In the genomic region with DNA sequence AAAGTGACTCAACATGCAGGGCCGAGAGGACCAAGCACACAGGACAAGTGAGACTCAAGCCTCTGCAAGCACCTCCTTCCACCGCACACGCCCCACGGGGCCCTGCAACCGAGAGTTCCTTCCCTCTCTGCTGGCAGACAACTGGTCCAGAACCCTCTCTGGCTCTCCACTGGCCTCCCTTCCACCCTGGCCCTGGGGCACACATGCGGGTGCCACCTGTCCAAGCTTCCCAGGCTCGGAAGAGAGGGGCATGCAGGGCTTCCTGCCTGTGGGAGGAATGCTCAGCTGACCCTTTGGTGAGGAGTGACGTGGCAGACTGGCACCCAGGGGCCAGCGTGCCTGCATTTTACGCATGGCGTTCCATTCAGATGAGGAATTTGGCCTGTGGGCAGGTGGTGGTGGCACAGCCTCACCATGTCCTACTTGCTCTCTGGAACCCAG, we compare ENCODE assay signal across 16 cellular contexts. TPM values are rescaled to one million over a fixed set of nuclear protein-coding genes. Genes with fewer than 3 reads are reported as not detected.
DNase-seq lines count a peak whose midpoint lies in the region; ATAC-seq, FAIRE-seq and TF ChIP-seq lines count a peak whose summit lies in the region.
"Had no signal": no experiment of that assay in that cellular context is flagged by ENCODE, and none has a peak within 500 bp of the region (broad histone marks: within the 10 kb centered on the region; RNA-seq: fewer than 3 reads in every experiment).

No MANE protein-coding gene starts in this region.

- WGBS in heart left ventricle, 4 donors: 61 to 76% (median 70%) methylated on average over 10 to 11 of the region's 11 CpGs
- WGBS in K562 (ENCODE audit: insufficient coverage, low coverage, missing lambda C conversion rate): 67% methylated on average over 6 of the region's 11 CpGs

- peaks cover 20% of the 10 kb centered on the region for H3K36me3 Mint-ChIP-seq in type B pancreatic cell

- H3K27ac ChIP-seq in heart left ventricle (peak overlapping the region in 6 of 12 donors; percentile 29 to 71 (median 41)), K562 (ENCODE audit: extremely low read depth, low read depth, low read length) (no peak overlapping the region)
- H3K27ac ChIP-seq: upper lobe of right lung had no signal

- POLR2A ChIA-PET in K562 (lab: Yijun Ruan, JAX): interaction anchor here (0.6 to 1.9 kb wide), 3 partner anchors 8 to 11 kb away, joined by 3 to 6 read pairs (median 4); no protein-coding TSS in a partner anchor

- no peak for TF ChIP-seq RAD21 in K562 (CRISPR knock-in tag; conservative IDR thresholded peaks at IDR 0.05 in 1 of 2, IDR thresholded peaks at IDR 0.05 in 1 of 2)

- TF ChIP-seq EP300 in K562 (IDR thresholded peaks at IDR 0.05; ENCODE audit: low read length): no peak

- H3K9me1 ChIP-seq in K562 (ENCODE audit: control insufficient read depth, insufficient read depth, low read length): peaks cover 5% of the 10 kb centered on the region

- in situ Hi-C loops in K562 (cut with MboI): no loop called here

- H2AFZ ChIP-seq in K562 (ENCODE audit: low read depth, low read length): no peak overlapping the region

- no peaks in the 10 kb centered on the region for H4K20me1 ChIP-seq in K562 (replicated peaks; ENCODE audit: control insufficient read depth, insufficient read depth, low read length)

- ATAC-seq in heart left ventricle (peak; percentile 23 to 80 (median 35)), K562 (no peak), GM18505 (IDR thresholded peaks at IDR 0.05; ENCODE audit: unreplicated experiment) (no peak)
- ATAC-seq: upper lobe of right lung had no signal

- no peak overlapping the region for H3K4me2 ChIP-seq in K562 (ENCODE audit: insufficient read depth, low read length)

- H3K79me2 ChIP-seq in K562 (ENCODE audit: control insufficient read depth, insufficient read depth, low read length): no peaks in the 10 kb centered on the region

- no peak for FAIRE-seq in K562 (lab: Jason Lieb, UNC)
- FAIRE-seq: GM12891 had no signal

- CTCF ChIA-PET in K562 (lab: Yijun Ruan, JAX; ENCODE audit: low intra/inter-chr PET ratio): no interaction called here

- H3K36me3 ChIP-seq in heart left ventricle (peaks cover 7 to 100% (median 90%) of the 10 kb centered on the region in 9 donors), K562 (ENCODE audit: control insufficient read depth, insufficient read depth, low read length) (peaks cover 63% of the 10 kb centered on the region; the same call in 2 of the 3 replicates)

- H3K4me1 ChIP-seq in heart left ventricle (peaks cover 0 to 24% (median 3%) of the 10 kb centered on the region in 12 donors), K562 (replicated peaks in 1 of 2; ENCODE audit: control insufficient read depth in 2 of 2, insufficient read depth in 2 of 2, low read length in 2 of 2) (peaks cover 0 to 3% of the 10 kb centered on the region in 2 experiments; a peak in 1 of 5 replicates)

- H3K4me3 ChIP-seq in heart left ventricle (no peak overlapping the region), K562 (no peak overlapping the region)
- H3K4me3 ChIP-seq: upper lobe of right lung had no signal

- H3K9me3 Mint-ChIP-seq in type B pancreatic cell: no peaks in the 10 kb centered on the region
- H3K9me3 Mint-ChIP-seq: activated CD4-positive, alpha-beta memory T cell treated with anti-CD3 and anti-CD28 coated beads for 36 hours; CD8-positive, alpha-beta memory T cell had no signal

- peaks cover 4% of the 10 kb centered on the region for H3K27me3 Mint-ChIP-seq in type B pancreatic cell
- H3K27me3 Mint-ChIP-seq: activated CD4-positive, alpha-beta memory T cell treated with anti-CD3 and anti-CD28 coated beads for 36 hours; CD8-positive, alpha-beta memory T cell had no signal

- H3K4me1 Mint-ChIP-seq in type B pancreatic cell (ENCODE audit: unreplicated experiment): no peaks in the 10 kb centered on the region

- intact Hi-C loops in heart left ventricle (cut with DNase I): loop anchor here in 2 of 10 donors (10.0 kb wide), 2 partner anchors 48 to 378 kb away; partner anchors contain the start of genes NEK8 (in 1 of the 2) and TLCD1 (in 1 of the 2)
- intact Hi-C loops in cardiac septum (cut with DNase I): no loop called here
- intact Hi-C loops in K562 (cut with micrococcal nuclease): no loop called here

- peak overlapping the region; percentile 30 for H3K27ac Mint-ChIP-seq in type B pancreatic cell
- H3K27ac Mint-ChIP-seq: activated CD4-positive, alpha-beta memory T cell treated with anti-CD3 and anti-CD28 coated beads for 36 hours had no signal

- H3K9ac ChIP-seq in K562 (ENCODE audit: insufficient read depth in 1 of 2, low read depth in 2 of 2, low read length in 2 of 2): peak overlapping the region in 1 of 2 experiments; percentile 50; a peak in 1 of 4 replicates

- no TSS peak for BruUV-seq in K562 (replicated peaks; lab: Mats Ljungman, UMichigan)

- DNase-seq in heart left ventricle (peak in 1 of 5 donors; percentile 57), cardiac septum (ENCODE audit: low spot score) (no peak), K562 (ENCODE audit: extremely low read depth in 1 of 4, low spot score in 3 of 4) (no peak), kidney tubule cell (ENCODE audit: low spot score) (peak; percentile 85), type B pancreatic cell (ENCODE audit: extremely low spot score, unreplicated experiment) (no peak), LoVo (ENCODE audit: low spot score) (no peak), amniotic stem cell (lab: John Stamatoyannopoulos, UW) (no peak)
- DNase-seq: activated CD4-positive, alpha-beta memory T cell treated with anti-CD3 and anti-CD28 coated beads for 36 hours; CD8-positive, alpha-beta memory T cell; NCI-H1436; NCI-H2227 treated with DMSO at 0.1 percent for 48 hours; SIG-M5; stimulated activated naive CD4-positive, alpha-beta T cell treated with Interleukin-2 at 50 U/mL for 16 hours; upper lobe of right lung had no signal

- TF ChIP-seq POLR2A in heart left ventricle (IDR thresholded peaks at IDR 0.05) (no peak), K562 (conservative IDR thresholded peaks at IDR 0.05) (no peak), GM18505 (IDR thresholded peaks at IDR 0.05; ENCODE audit: borderline replicate concordance, extremely low read depth, insufficient read depth, insufficient read length) (no peak)

- H3K27me3 ChIP-seq in heart left ventricle (no peaks in the 10 kb centered on the region), K562 (ENCODE audit: control insufficient read depth in 2 of 2, insufficient read depth in 2 of 2, low read length in 2 of 2) (no peaks in the 10 kb centered on the region)
- H3K27me3 ChIP-seq: upper lobe of right lung had no signal

- H3K9me3 ChIP-seq in heart left ventricle: no peaks in the 10 kb centered on the region
- no peaks in the 10 kb centered on the region for H3K9me3 ChIP-seq in K562 (replicated peaks; ENCODE audit: control insufficient read depth, insufficient read depth, low read depth, low read length)
- H3K9me3 ChIP-seq: upper lobe of right lung had no signal

- H3K4me3 Mint-ChIP-seq in type B pancreatic cell: no peak overlapping the region
- H3K4me3 Mint-ChIP-seq: activated CD4-positive, alpha-beta memory T cell treated with anti-CD3 and anti-CD28 coated beads for 36 hours; CD8-positive, alpha-beta memory T cell had no signal

- TF ChIP-seq CTCF in heart left ventricle (IDR thresholded peaks at IDR 0.05): no peak
- no peak for TF ChIP-seq CTCF in K562 (IDR thresholded peaks at IDR 0.05 in 2 of 3, conservative IDR thresholded peaks at IDR 0.05 in 1 of 3; ENCODE audit: insufficient read depth in 2 of 3, low read depth in 1 of 3, low read length in 3 of 3)
- TF ChIP-seq CTCF in type B pancreatic cell (conservative IDR thresholded peaks at IDR 0.05): no peak

TF ChIP-seq in K562, 482 proteins besides CTCF, POLR2A, EP300 and RAD21:
- TF ChIP-seq POLR2G (IDR thresholded peaks at IDR 0.05; ENCODE audit: low read depth, low read length) (0 out of 2 replicates have a peak, but pooled peaks have one; percentile 43), FOS (IDR thresholded peaks at IDR 0.05; ENCODE audit: extremely low read depth, insufficient read length) (no peak)

RNA-seq across cellular contexts. Expression of gene PIPOX, which starts 59.8 kb away (rescaled TPM):
- total RNA-seq in heart left ventricle (1 to 10 TPM in 4 of 9 donors, under 1 TPM in 4, not detected in 1; 0.26 to 5.2 (median 1.00) TPM), cardiac septum (0.57 TPM), K562 (2014; rRNA removed) (0.24 and 2.2 TPM in 2 replicates), K562 (2014; rRNA removed; fragmentation: Illumina TruSeq; extraction: Trizol) (0.35 and 0.62 TPM in 2 replicates), K562 (2015; rRNA removed; fragmentation: Illumina TruSeq; extraction: Trizol) (0.38 and 0.72 TPM in 2 replicates), K562 (2021) (0.58 and 0.60 TPM in 2 replicates), type B pancreatic cell (ENCODE audit: low replicate concordance) (3.1 and 3.8 TPM in 2 replicates)
- polyA plus RNA-seq in heart left ventricle (under 1 TPM; 0.11 to 0.42 TPM), K562 (2011; rRNA removed) (0.14 and 0.39 TPM in 2 replicates), K562 (2014; fragmentation: Illumina TruSeq; extraction: Trizol) (0.22 and 0.43 TPM in 2 replicates), K562 (2014; fragmentation: Nextera tagmentation; extraction: Ambion mirVana) (not detected), K562 (2014; rRNA removed) (0.15 and 0.23 TPM in 2 replicates)
- 7.2 and 10.4 TPM in 2 replicates for total RNA-seq in K562 (2011; cell fraction: chromatin; rRNA removed; ENCODE audit: low replicate concordance)
- 6.4 and 7.5 TPM in 2 replicates for total RNA-seq in K562 (2011; cell fraction: nucleolus; rRNA removed)
- total RNA-seq in K562 (2011; cell fraction: nucleoplasm; rRNA removed): 6.7 and 6.8 TPM in 2 replicates
- 0.27 and 0.52 TPM in 2 replicates for polyA plus RNA-seq in K562 (2011; cell fraction: cytosol; rRNA removed)
- 0.58 and 1.5 TPM in 2 replicates for polyA plus RNA-seq in K562 (2011; cell fraction: nucleus; rRNA removed)
- polyA plus RNA-seq in K562 (2012): 0.35 and 0.65 TPM in 2 replicates
- polyA minus RNA-seq in K562 (2011; rRNA and poly(A)+ RNA removed): 3.4 and 4.3 TPM in 2 replicates
- 1.1 TPM in 1 of 2 replicates, not detected in the other for polyA minus RNA-seq in K562 (2011; cell fraction: cytosol; rRNA and poly(A)+ RNA removed)
- 7.7 and 7.9 TPM in 2 replicates for polyA minus RNA-seq in K562 (2011; cell fraction: nucleus; rRNA and poly(A)+ RNA removed)

Comparison
In these comparisons a context has a peak if more than half of its experiments do, and no peak if none do; other contexts are left out.
1. ATAC-seq: peak in heart left ventricle (4 of 4); none in K562 (single experiment) and GM18505 (single experiment).